Comparison of ENCODE assay signal across 27 cellular contexts in the genomic region with DNA sequence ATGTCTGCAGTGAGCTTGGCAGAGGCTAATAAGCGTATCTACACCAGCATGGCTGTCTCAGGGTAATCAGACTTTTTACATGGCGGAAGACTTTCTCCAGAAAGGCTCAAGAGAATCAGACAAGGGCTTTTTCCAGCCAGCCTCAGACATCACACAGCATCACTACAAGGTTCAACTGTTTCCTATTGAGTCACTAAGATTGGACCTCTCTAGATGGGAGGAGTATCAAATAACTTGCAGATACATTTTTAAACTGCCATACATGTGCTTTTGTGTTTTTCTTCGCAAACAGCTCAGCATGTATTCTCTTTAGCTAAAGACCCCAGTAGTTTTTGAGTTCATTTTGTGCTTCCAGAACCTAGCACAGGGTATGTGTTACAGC. TPM values are rescaled to one million over a fixed set of nuclear protein-coding genes. Genes with fewer than 3 reads are reported as not detected.
DNase-seq lines count a peak whose midpoint lies in the region; ATAC-seq, FAIRE-seq and TF ChIP-seq lines count a peak whose summit lies in the region.
"Had no signal": no experiment of that assay in that cellular context is flagged by ENCODE, and none has a peak within 500 bp of the region (broad histone marks: within the 10 kb centered on the region; RNA-seq: fewer than 3 reads in every experiment).

No MANE protein-coding gene starts in this region.

- DNase-seq in Calu3 (no peak), OCI-LY7 (ENCODE audit: low spot score) (no peak), H1 (ENCODE audit: low read depth in 1 of 2, low spot score in 2 of 2) (no peak), osteoblast (ENCODE audit: insufficient read length, low spot score, missing footprints) (no peak), HuH-7.5 (ENCODE audit: low spot score) (no peak)
- DNase-seq in NK-92 treated with Interleukin-12 subunit alpha and Interleukin-12 subunit beta, amount 100 ng/mL, for 24 hours (lab: John Stamatoyannopoulos, UW): no peak
- DNase-seq: activated CD4-positive, alpha-beta memory T cell treated with anti-CD3 and anti-CD28 coated beads for 36 hours; activated CD4-positive, CD25-positive, alpha-beta regulatory T cell; activated CD8-positive, alpha-beta memory T cell treated with anti-CD3 and anti-CD28 coated beads, Interleukin-2, amount 50 U/mL, for 48 hours; DND-41; KG1; MM.1S; NCI-H1417 treated with DMSO at 0.1 percent for 48 hours; NCI-H446 treated with DMSO at 0.1 percent for 48 hours; Right ventricle myocardium superior; stimulated activated CD4-positive, alpha-beta T cell treated with anti-CD3 and anti-CD28 coated beads, Interleukin-12 subunit alpha, Interleukin-12 subunit beta, amount 100 ng/mL, for 4 hours; stimulated activated CD4-positive, alpha-beta T cell treated with anti-CD3 and anti-CD28 coated beads, Interleukin-4, amount 100 ng/mL, for 4 hours; stimulated activated naive CD4-positive, alpha-beta T cell had no signal

- no peak for TF ChIP-seq RAD21 in H1 (IDR thresholded peaks at IDR 0.05 in 1 of 2, conservative IDR thresholded peaks at IDR 0.05 in 1 of 2; ENCODE audit: low read depth in 2 of 2, low read length in 2 of 2)

- H2BK12ac ChIP-seq in H1 (ENCODE audit: low read depth, low read length): peak overlapping the region; percentile 95

- H3K9me3 ChIP-seq in OCI-LY7 (ENCODE audit: low read length): no peaks in the 10 kb centered on the region
- no peaks in the 10 kb centered on the region for H3K9me3 ChIP-seq in H1 (ENCODE audit: insufficient read depth in 2 of 2, low read depth in 1 of 2, low read length in 1 of 2)
- no peaks in the 10 kb centered on the region for H3K9me3 ChIP-seq in osteoblast (ENCODE audit: low read depth, low read length)
- H3K9me3 ChIP-seq: BLaER1, neutrophil had no signal

- H4K8ac ChIP-seq in H1 (ENCODE audit: extremely low read depth, insufficient read depth, low read length): no peak overlapping the region

- H3K27ac ChIP-seq in OCI-LY7 (ENCODE audit: low read depth, low read length, poor library complexity, severe bottlenecking) (no peak overlapping the region), H1 (ENCODE audit: low read depth, low read length) (no peak overlapping the region), osteoblast (ENCODE audit: low read depth, low read length) (peak overlapping the region; percentile 64)
- H3K27ac ChIP-seq: BLaER1, neutrophil had no signal

- H2BK15ac ChIP-seq in H1 (ENCODE audit: low read length): 0 out of 2 replicates have a peak overlapping the region, but pooled peaks have one; percentile 25

- H4K91ac ChIP-seq in H1 (replicated peaks; ENCODE audit: insufficient read length, low read length): peak overlapping the region; percentile 12

- no peak for TF ChIP-seq EP300 in H1 (IDR thresholded peaks at IDR 0.05; ENCODE audit: borderline replicate concordance in 1 of 2, low read depth in 2 of 2, low read length in 2 of 2)

- POLR2A ChIA-PET in OCI-LY7 (lab: Charles Lee): interaction anchor here (1.1 to 1.9 kb wide), 3 partner anchors 11 to 23 kb away, joined by 3 to 8 read pairs (median 3); partner anchors contain the start of gene PIK3R1
- POLR2A ChIA-PET in H1 (lab: Charles Lee; ENCODE audit: partially characterized antibody): no interaction called here

- H3K4me1 Mint-ChIP-seq in Calu3 (ENCODE audit: low read depth, unreplicated experiment): peaks cover 29% of the 10 kb centered on the region

- H2AFZ ChIP-seq in OCI-LY7 (ENCODE audit: low read length): peak overlapping the region; percentile 83; the same call in 1 of the 2 replicates
- no peak overlapping the region for H2AFZ ChIP-seq in H1 (ENCODE audit: low read length)
- no peak overlapping the region for H2AFZ ChIP-seq in osteoblast (ENCODE audit: low read length)

- H3K4ac ChIP-seq in H1 (replicated peaks; ENCODE audit: insufficient read length, low read depth, low read length): peak overlapping the region; percentile 32

- no peak overlapping the region for H3K9ac ChIP-seq in H1 (replicated peaks in 1 of 4; ENCODE audit: extremely low read depth in 1 of 4, low read depth in 3 of 4, low read length in 3 of 4)
- H3K9ac ChIP-seq: BLaER1 had no signal

- ATAC-seq in HG03520 (IDR thresholded peaks at IDR 0.05; ENCODE audit: unreplicated experiment): no peak
- no peak for ATAC-seq in HG03175 (IDR thresholded peaks at IDR 0.05; ENCODE audit: unreplicated experiment)
- ATAC-seq: activated T-helper 17 cell treated with anti-CD3 and anti-CD28 coated beads, Interleukin-2, amount 50 U/mL, for 72 hours had no signal

- peak overlapping the region; percentile 28 for H3K4me3 Mint-ChIP-seq in Calu3 (ENCODE audit: low read depth, unreplicated experiment)
- H3K4me3 Mint-ChIP-seq: activated CD4-positive, alpha-beta memory T cell treated with anti-CD3 and anti-CD28 coated beads for 36 hours; activated naive CD8-positive, alpha-beta T cell; activated T-helper 17 cell treated with anti-CD3 and anti-CD28 coated beads, Interleukin-2, amount 50 U/mL, for 72 hours; brain; memory B cell had no signal

- CTCF ChIA-PET in Calu3 (lab: Charles Lee) (interaction anchor here (1.2 to 1.4 kb wide), 2 partner anchors 23 to 79 kb away, joined by 3 to 7 read pairs; partner anchors contain the start of gene PIK3R1), OCI-LY7 (lab: Charles Lee; ENCODE audit: unreplicated experiment) (no interaction called here), H1 (lab: Charles Lee; ENCODE audit: partially characterized antibody) (interaction anchor here (0.6 to 1.4 kb wide), 5 partner anchors 12 to 946 kb away, joined by 3 to 7 read pairs (median 4); partner anchors contain the start of gene PIK3R1)

- no peak overlapping the region for H3K56ac ChIP-seq in H1 (replicated peaks; ENCODE audit: insufficient read length, low read depth, low read length)

- BruUV-seq in Calu3 (replicated peaks; lab: Mats Ljungman, UMichigan) (no TSS peak), OCI-LY7 (replicated peaks; lab: Mats Ljungman, UMichigan) (no TSS peak)

- no peak for TF ChIP-seq CTCF in Calu3 (IDR thresholded peaks at IDR 0.05; ENCODE audit: unreplicated experiment)
- no peak for TF ChIP-seq CTCF in OCI-LY7 (conservative IDR thresholded peaks at IDR 0.05; ENCODE audit: low read length)
- no peak for TF ChIP-seq CTCF in H1 (IDR thresholded peaks at IDR 0.05; ENCODE audit: control extremely low read depth in 1 of 3, insufficient read depth in 1 of 3, low read depth in 1 of 3, low read length in 3 of 3)
- TF ChIP-seq CTCF in osteoblast (IDR thresholded peaks at IDR 0.05; ENCODE audit: extremely low read depth, low read depth, low read length): no peak

- H3K4me3 ChIP-seq in OCI-LY7 (ENCODE audit: low read depth, low read length, poor library complexity, severe bottlenecking): no peak overlapping the region
- no peak overlapping the region for H3K4me3 ChIP-seq in H1 (ENCODE audit: extremely low read depth in 1 of 4, insufficient read depth in 2 of 4, low read depth in 3 of 4, low read length in 4 of 4)
- H3K4me3 ChIP-seq in osteoblast (ENCODE audit: insufficient read depth, low read length): no peak overlapping the region
- H3K4me3 ChIP-seq: BLaER1 had no signal

- peak overlapping the region; percentile 84; the same call in 1 of the 2 replicates for H3K18ac ChIP-seq in H1 (ENCODE audit: extremely low read depth, low read length)

- H3K36me3 Mint-ChIP-seq in Calu3 (ENCODE audit: insufficient read depth, unreplicated experiment): no peaks in the 10 kb centered on the region
- H3K36me3 Mint-ChIP-seq: activated CD4-positive, alpha-beta memory T cell treated with anti-CD3 and anti-CD28 coated beads for 36 hours; activated naive CD8-positive, alpha-beta T cell; brain; memory B cell had no signal

- H3K4me2 ChIP-seq in OCI-LY7 (ENCODE audit: low read length): no peak overlapping the region
- H3K4me2 ChIP-seq in H1 (ENCODE audit: insufficient read depth in 1 of 2, low read depth in 2 of 2, low read length in 2 of 2): no peak overlapping the region; a peak in 1 of 4 replicates
- H3K4me2 ChIP-seq in osteoblast (ENCODE audit: insufficient read depth, low read length): peak overlapping the region; percentile 40
- H3K4me2 ChIP-seq: BLaER1 had no signal

- no peaks in the 10 kb centered on the region for H3K79me1 ChIP-seq in H1 (ENCODE audit: low read depth, low read length)

- no peaks in the 10 kb centered on the region for H3K23me2 ChIP-seq in H1 (ENCODE audit: low read depth, low read length)

- H3K27me3 ChIP-seq in H1 (replicated peaks in 1 of 4; ENCODE audit: control insufficient read depth in 3 of 4, extremely low read depth in 1 of 4, insufficient read depth in 3 of 4, low read length in 3 of 4): no peaks in the 10 kb centered on the region; a peak in 1 of 7 replicates
- H3K27me3 ChIP-seq in osteoblast (ENCODE audit: insufficient read depth, low read length): no peaks in the 10 kb centered on the region
- H3K27me3 ChIP-seq: BLaER1 had no signal

- no peak overlapping the region for H3K14ac ChIP-seq in H1 (ENCODE audit: insufficient read length)

- H3K9me2 ChIP-seq in OCI-LY7 (ENCODE audit: insufficient read depth, low read length): no peaks in the 10 kb centered on the region

- no peaks in the 10 kb centered on the region for H3K79me2 ChIP-seq in OCI-LY7 (ENCODE audit: insufficient read depth, low read depth, low read length)
- H3K79me2 ChIP-seq in H1 (ENCODE audit: control insufficient read depth in 1 of 2, insufficient read depth in 2 of 2, low read length in 2 of 2): no peaks in the 10 kb centered on the region
- no peaks in the 10 kb centered on the region for H3K79me2 ChIP-seq in osteoblast (ENCODE audit: insufficient read depth, low read length)

- peak overlapping the region; percentile 36; the same call in 1 of the 2 replicates for H2BK20ac ChIP-seq in H1 (ENCODE audit: low read length)

- intact Hi-C loops in Calu3 (cut with micrococcal nuclease; ENCODE audit: unreplicated experiment): no loop called here
- intact Hi-C loops in OCI-LY7 (cut with micrococcal nuclease; ENCODE audit: unreplicated experiment): no loop called here

- no peaks in the 10 kb centered on the region for H3K27me3 Mint-ChIP-seq in Calu3 (ENCODE audit: unreplicated experiment)
- H3K27me3 Mint-ChIP-seq: activated CD4-positive, alpha-beta memory T cell treated with anti-CD3 and anti-CD28 coated beads for 36 hours; activated naive CD8-positive, alpha-beta T cell; activated T-helper 17 cell treated with anti-CD3 and anti-CD28 coated beads, Interleukin-2, amount 50 U/mL, for 72 hours; memory B cell had no signal

- peak overlapping the region; percentile 71; the same call in 1 of the 2 replicates for H2BK5ac ChIP-seq in H1 (ENCODE audit: low read depth, low read length)

- peaks cover 4% of the 10 kb centered on the region for H3K9me3 Mint-ChIP-seq in Calu3 (ENCODE audit: low read depth, unreplicated experiment)
- H3K9me3 Mint-ChIP-seq: activated CD4-positive, alpha-beta memory T cell treated with anti-CD3 and anti-CD28 coated beads for 36 hours; memory B cell had no signal

- H3K4me1 ChIP-seq in OCI-LY7 (ENCODE audit: insufficient read depth, low read length, poor library complexity, severe bottlenecking) (peaks cover 44% of the 10 kb centered on the region), H1 (replicated peaks in 1 of 4; ENCODE audit: control insufficient read depth in 3 of 4, insufficient read depth in 4 of 4, low read length in 3 of 4) (peaks cover 4 to 21% (median 14%) of the 10 kb centered on the region in 4 experiments; a peak in 4 of 7 replicates), osteoblast (ENCODE audit: insufficient read depth, low read length) (peaks cover 21% of the 10 kb centered on the region)

- H2AK5ac ChIP-seq in H1 (ENCODE audit: low read depth, low read length): peak overlapping the region; percentile 87

- no peaks in the 10 kb centered on the region for H4K20me1 ChIP-seq in OCI-LY7 (ENCODE audit: insufficient read depth, low read length)
- no peaks in the 10 kb centered on the region for H4K20me1 ChIP-seq in H1 (replicated peaks in 1 of 2; ENCODE audit: control insufficient read depth in 1 of 2, insufficient read depth in 2 of 2, low read length in 2 of 2)
- no peaks in the 10 kb centered on the region for H4K20me1 ChIP-seq in osteoblast (ENCODE audit: insufficient read depth, low read length)
- H4K20me1 ChIP-seq: BLaER1 had no signal

- H3K36me3 ChIP-seq in OCI-LY7 (ENCODE audit: insufficient read depth, low read length) (no peaks in the 10 kb centered on the region), H1 (ENCODE audit: control insufficient read depth in 2 of 4, insufficient read depth in 4 of 4, low read length in 3 of 4) (no peaks in the 10 kb centered on the region), osteoblast (ENCODE audit: insufficient read depth, low read length) (no peaks in the 10 kb centered on the region)
- H3K36me3 ChIP-seq: BLaER1, neutrophil had no signal

- no peak overlapping the region for H3K23ac ChIP-seq in H1 (ENCODE audit: insufficient read length)

- H2BK120ac ChIP-seq in H1 (replicated peaks; ENCODE audit: low read depth, low read length): no peak overlapping the region

- TF ChIP-seq POLR2A in H1 (IDR thresholded peaks at IDR 0.05; ENCODE audit: control extremely low read depth in 1 of 2, low read depth in 2 of 2, low read length in 2 of 2): no peak

- no peak for FAIRE-seq in H1 (lab: Jason Lieb, UNC)
- FAIRE-seq: GM12891 had no signal

- WGBS in H1 (ENCODE audit: extremely low coverage in 1 of 2, insufficient coverage in 1 of 2, insufficient read length in 1 of 2, insufficient replicate concordance in 2 of 2, low coverage in 1 of 2, low lambda C conversion rate in 2 of 2, missing lambda C conversion rate in 1 of 2), 2 experiments: 94% methylated on average over 3 of the region's 3 CpGs; no CpG with 5 or more reads in 1 of the 2 experiments

- H3K27ac Mint-ChIP-seq in Calu3 (ENCODE audit: unreplicated experiment): peak overlapping the region; percentile 75
- H3K27ac Mint-ChIP-seq: activated CD4-positive, alpha-beta memory T cell treated with anti-CD3 and anti-CD28 coated beads for 36 hours; activated naive CD8-positive, alpha-beta T cell; activated T-helper 17 cell treated with anti-CD3 and anti-CD28 coated beads, Interleukin-2, amount 50 U/mL, for 72 hours; memory B cell had no signal

- no peak overlapping the region for H4K5ac ChIP-seq in H1 (ENCODE audit: insufficient read length, low read depth, low read length)

RNA-seq across cellular contexts. Expression of gene PIK3R1, which starts 22.9 kb away (rescaled TPM):
- total RNA-seq in Calu3 (2022): 74.8 and 81.5 TPM in 2 replicates
- total RNA-seq in OCI-LY7 (2014; rRNA removed; shearing (Covaris generic)): 14.9 and 15.8 TPM in 2 replicates
- total RNA-seq in OCI-LY7 (2022): 43.4 and 45.6 TPM in 2 replicates
- total RNA-seq in H1 (2021; fragmentation: NEBNext Ultra II Directional; extraction: Animal tissue kit (Norgen Biotek cat#: 25700)): 10.5 and 13.7 TPM in 2 replicates
- polyA plus RNA-seq in H1 (2011; rRNA removed): 1.8 and 2.3 TPM in 2 replicates
- 2.6 TPM for polyA plus RNA-seq in H1 (2011; cell fraction: cytosol; rRNA removed)
- polyA plus RNA-seq in H1 (2011; cell fraction: nucleus; rRNA removed): 4.1 TPM
- 4.4 to 6.4 TPM (median 5.7 TPM) in 4 replicates for polyA plus RNA-seq in H1 (2012, experiment 1 of 2)
- 1.2 TPM for polyA plus RNA-seq in H1 (2012, experiment 2 of 2)
- polyA plus RNA-seq in H1 (2013, experiment 1 of 2): 6.9 TPM
- 7.3 TPM for polyA plus RNA-seq in H1 (2013, experiment 2 of 2)
- polyA minus RNA-seq in H1 (2011; rRNA and poly(A)+ RNA removed): 13.0 and 13.9 TPM in 2 replicates
- 7.8 TPM for polyA minus RNA-seq in H1 (2011; cell fraction: cytosol; rRNA and poly(A)+ RNA removed)
- 13.1 TPM for polyA minus RNA-seq in H1 (2011; cell fraction: nucleus; rRNA and poly(A)+ RNA removed)
- 26.8 and 37.7 TPM in 2 replicates for total RNA-seq in osteoblast
